8 cellular contexts compared by ENCODE assay signal in the genomic region with DNA sequence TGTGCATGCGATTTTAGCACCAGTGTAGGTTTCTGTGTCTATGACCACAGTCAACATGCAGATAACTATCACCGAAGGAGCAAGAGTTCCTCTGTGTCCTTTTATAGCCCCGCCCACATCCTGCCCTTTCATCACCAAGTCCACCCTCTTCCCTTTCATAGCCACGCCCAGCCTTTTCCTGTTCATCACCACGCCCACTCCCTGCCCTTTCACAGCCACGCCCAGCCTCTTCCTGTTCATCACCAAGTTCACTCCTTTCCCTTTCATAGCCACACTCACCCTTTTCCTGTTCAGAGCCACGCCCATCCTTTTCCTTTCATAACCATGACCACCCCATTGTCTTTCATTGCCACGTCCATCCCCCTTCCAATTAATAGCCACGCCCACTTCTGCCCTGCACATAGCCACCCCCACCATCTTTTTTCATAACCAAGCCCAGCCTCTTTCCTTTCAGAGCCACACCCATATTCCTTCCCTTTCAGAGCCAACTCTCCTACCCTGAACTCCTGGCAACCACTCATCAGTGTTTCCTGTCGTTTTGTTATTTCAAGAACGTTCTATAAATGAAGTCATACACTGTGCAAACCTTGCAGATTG.
DNase-seq lines count a peak whose midpoint lies in the region; ATAC-seq and TF ChIP-seq lines count a peak whose summit lies in the region.

No MANE protein-coding gene starts in this region.

- H3K27me3 ChIP-seq in esophagus squamous epithelium = no peaks in the 10 kb centered on the region

- WGBS in esophagus squamous epithelium, 2 donors = 38 to 46% methylated on average over 11 of the region's 11 CpGs

- TF ChIP-seq CTCF in esophagus squamous epithelium (IDR thresholded peaks at IDR 0.05) = no peak

- peaks cover 0 to 4% (median 0%) of the 10 kb centered on the region in 3 donors for H3K4me1 ChIP-seq in esophagus squamous epithelium

- peak overlapping the region in 3 of 4 donors; percentile 27 to 67 (median 40) for H3K27ac ChIP-seq in esophagus squamous epithelium

- DNase-seq in NCI-H1436 treated with DMSO at 0.1 percent for 48 hours (lab: John Stamatoyannopoulos, UW) (peak; percentile 56), esophagus squamous epithelium (lab: John Stamatoyannopoulos, UW) (peak; percentile 25), mesenteric fat pad (ENCODE audit: low spot score) (no peak), GM19238 (ENCODE audit: insufficient read length, low spot score) (no peak)
- DNase-seq in activated CD8-positive, alpha-beta memory T cell treated with anti-CD3 and anti-CD28 coated beads for 48 hours (ENCODE audit: low read depth in 2 of 3, low spot score in 2 of 3) = peak; percentile 10 to 40 (median 16)
- DNase-seq in stimulated activated CD4-positive, alpha-beta T cell treated with anti-CD3 and anti-CD28 coated beads, Interleukin-2, amount 100 ng/mL, for 24 hours = peak; percentile 53 to 70

- H3K9me3 ChIP-seq in esophagus squamous epithelium = no peaks in the 10 kb centered on the region

- ATAC-seq in GM18907 (IDR thresholded peaks at IDR 0.05; ENCODE audit: unreplicated experiment) = peak; percentile 89
- ATAC-seq in GM18861 (IDR thresholded peaks at IDR 0.05; ENCODE audit: unreplicated experiment) = no peak

- H3K36me3 ChIP-seq in esophagus squamous epithelium = no peaks in the 10 kb centered on the region

- intact Hi-C loops in esophagus squamous epithelium (cut with DNase I) = no loop called here

- H3K4me3 ChIP-seq in esophagus squamous epithelium = peak overlapping the region in 1 of 4 donors; percentile 18

- TF ChIP-seq POLR2A in esophagus squamous epithelium (IDR thresholded peaks at IDR 0.05) = no peak

Comparison
In these comparisons a context has a peak if more than half of its experiments do, and no peak if none do; other contexts are left out.
1. DNase-seq: peak in NCI-H1436 treated with DMSO at 0.1 percent for 48 hours (single experiment), activated CD8-positive, alpha-beta memory T cell treated with anti-CD3 and anti-CD28 coated beads for 48 hours (3 of 3), esophagus squamous epithelium (single experiment) and stimulated activated CD4-positive, alpha-beta T cell treated with anti-CD3 and anti-CD28 coated beads, Interleukin-2, amount 100 ng/mL, for 24 hours (2 of 2); none in mesenteric fat pad (single experiment) and GM19238 (single experiment).